In the genomic region with DNA sequence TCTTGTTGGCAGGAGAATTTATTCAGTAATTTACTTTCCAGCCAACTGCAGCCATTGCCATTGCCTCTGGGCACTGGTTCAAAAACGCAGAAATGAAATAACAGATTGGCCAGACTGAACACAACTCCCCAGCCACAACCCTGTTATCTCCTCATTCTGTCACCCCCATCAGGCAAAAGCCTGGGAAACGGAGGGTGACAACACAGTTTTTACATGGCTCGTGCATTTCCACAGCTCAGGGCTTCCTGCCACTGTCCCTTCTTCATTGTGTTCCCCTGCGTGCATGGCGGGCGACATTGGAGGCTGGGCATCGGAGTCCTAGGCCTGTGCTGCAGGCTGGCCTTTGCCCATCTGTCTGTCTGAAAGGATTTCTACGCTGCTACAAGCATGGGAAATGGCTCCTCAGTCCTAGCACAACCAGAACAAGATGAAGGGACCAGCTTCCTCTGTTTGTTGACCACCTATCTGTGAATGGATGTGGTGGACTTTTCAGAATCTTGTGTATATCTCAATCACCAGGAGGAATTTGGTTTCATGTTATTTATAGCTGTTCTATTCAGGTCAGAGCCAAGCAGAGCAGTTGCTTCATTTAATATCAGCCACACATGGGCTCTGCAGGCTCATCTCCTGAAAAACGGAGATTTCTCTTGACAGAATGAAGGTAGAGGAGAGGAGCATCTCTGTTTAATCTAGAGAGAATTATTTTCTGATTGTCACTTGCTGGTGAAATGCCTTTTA, we compare ENCODE assay signal across 11 cellular contexts.
A peak's percentile ranks its signal among the peaks of the same experiment; 100 is the strongest.
DNase-seq lines count a peak whose midpoint lies in the region; ATAC-seq and TF ChIP-seq lines count a peak whose summit lies in the region.
"Had no signal": no experiment of that assay in that cellular context is flagged by ENCODE, and none has a peak within 500 bp of the region (broad histone marks: within the 10 kb centered on the region; RNA-seq: fewer than 3 reads in every experiment).

No MANE protein-coding gene starts in this region.

- H3K36me3 ChIP-seq in thoracic aorta = no peaks in the 10 kb centered on the region

- TF ChIP-seq POLR2A in GM18505 (IDR thresholded peaks at IDR 0.05; ENCODE audit: borderline replicate concordance, extremely low read depth, insufficient read depth, insufficient read length) = no peak

- DNase-seq in NCI-H82 (lab: John Stamatoyannopoulos, UW) = peak; percentile 19
- no peak for DNase-seq in NCI-H82 treated with DMSO at 0.1 percent for 48 hours (lab: John Stamatoyannopoulos, UW; ENCODE audit: unreplicated experiment)
- DNase-seq in cerebellar nuclear complex (lab: John Stamatoyannopoulos, UW) = peak; percentile 56 to 79
- DNase-seq in midbrain (lab: John Stamatoyannopoulos, UW) = peak; percentile 73
- no peak for DNase-seq in thoracic aorta (ENCODE audit: low spot score)
- no peak for DNase-seq in NCI-H748 (lab: John Stamatoyannopoulos, UW; ENCODE audit: unreplicated experiment)
- DNase-seq: activated CD4-positive, alpha-beta T cell treated with anti-CD3 and anti-CD28 coated beads for 1 hour; esophagus squamous epithelium; naive thymus-derived CD8-positive, alpha-beta T cell had no signal

- no peaks in the 10 kb centered on the region for H3K9me3 ChIP-seq in thoracic aorta
- H3K9me3 ChIP-seq: esophagus squamous epithelium had no signal

- peak overlapping the region; percentile 46 for H3K4me3 ChIP-seq in thoracic aorta
- H3K4me3 ChIP-seq: esophagus squamous epithelium had no signal

- H3K27ac ChIP-seq in thoracic aorta = peak overlapping the region; percentile 31 to 65

- no peak for TF ChIP-seq CTCF in thoracic aorta (IDR thresholded peaks at IDR 0.05)

- no peaks in the 10 kb centered on the region for H3K27me3 ChIP-seq in thoracic aorta (replicated peaks; ENCODE audit: insufficient read depth)
- H3K27me3 ChIP-seq: esophagus squamous epithelium had no signal

- peaks cover 9 to 26% of the 10 kb centered on the region in 2 donors for H3K4me1 ChIP-seq in thoracic aorta (ENCODE audit: control insufficient read depth in 1 of 2, low read depth in 2 of 2)

- ATAC-seq in thoracic aorta (ENCODE audit: insufficient number of reproducible peaks, low FRiP score, low read depth) (no peak), HG02763 (IDR thresholded peaks at IDR 0.05; ENCODE audit: unreplicated experiment) (no peak), GM18505 (IDR thresholded peaks at IDR 0.05; ENCODE audit: unreplicated experiment) (no peak)
- ATAC-seq: naive thymus-derived CD8-positive, alpha-beta T cell had no signal

Comparison
In these comparisons a context has a peak if more than half of its experiments do, and no peak if none do; other contexts are left out.
1. DNase-seq: peak in NCI-H82 (single experiment), cerebellar nuclear complex (2 of 2) and midbrain (single experiment); none in NCI-H82 treated with DMSO at 0.1 percent for 48 hours (single experiment), thoracic aorta (single experiment) and NCI-H748 (single experiment).